Comparison of ENCODE assay signal across 7 cellular contexts in genomic region chr17:3647251-3647650, GRCh38.
"Had no signal": no experiment of that assay in that cellular context is flagged by ENCODE, and none has a peak within 500 bp of the region (broad histone marks: within the 10 kb centered on the region; RNA-seq: fewer than 3 reads in every experiment).

No MANE protein-coding gene starts in this region.

- H3K27ac ChIP-seq: heart right ventricle, left lung, pancreas, transverse colon, uterus had no signal

- DNase-seq: activated CD8-positive, alpha-beta memory T cell treated with anti-CD3 and anti-CD28 coated beads, Interleukin-2, amount 50 U/mL, for 4 hours; T-helper 9 cell; uterus had no signal

- H3K27me3 ChIP-seq: heart right ventricle, left lung, pancreas, transverse colon, uterus had no signal

- H3K4me1 ChIP-seq: heart right ventricle, left lung, pancreas, transverse colon, uterus had no signal

- H3K4me3 ChIP-seq: heart right ventricle, left lung, pancreas, transverse colon, uterus had no signal

- H3K36me3 ChIP-seq: pancreas, transverse colon, uterus had no signal

- H3K9me3 ChIP-seq: heart right ventricle, left lung, pancreas, transverse colon, uterus had no signal
